Comparison of ENCODE assay signal across 36 cellular contexts in the genomic region with DNA sequence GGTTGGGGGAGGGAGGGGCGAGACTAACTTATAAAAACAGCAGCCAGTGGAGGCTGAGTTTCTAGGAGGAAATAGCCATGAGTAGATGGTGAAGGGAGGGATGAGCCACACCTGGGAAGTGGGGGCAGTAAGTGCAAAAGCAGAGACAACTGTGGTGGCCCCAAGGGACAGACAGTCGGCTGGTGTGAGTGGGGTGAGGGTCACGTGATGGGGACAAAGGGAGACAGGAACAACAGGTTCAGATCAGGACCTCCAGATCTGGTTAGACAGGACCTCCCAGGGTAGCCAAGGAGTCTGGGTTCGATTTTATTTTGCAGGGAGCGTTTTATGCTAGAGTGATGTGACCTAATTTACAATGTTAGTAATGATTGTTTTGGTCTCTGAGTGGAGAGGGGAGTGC. TPM values are rescaled to one million over a fixed set of nuclear protein-coding genes. Genes with fewer than 3 reads are reported as not detected.
"Had no signal": no experiment of that assay in that cellular context is flagged by ENCODE, and none has a peak within 500 bp of the region (broad histone marks: within the 10 kb centered on the region; RNA-seq: fewer than 3 reads in every experiment).

No MANE protein-coding gene starts in this region.

- FAIRE-seq: TTC549 had no signal

- H3K36me3 ChIP-seq: brain microvascular endothelial cell, Peyer's patch, SJSA1 had no signal

- H3K4me3 ChIP-seq: Peyer's patch, SJSA1 had no signal

- H3K4me1 ChIP-seq: Peyer's patch, SJSA1 had no signal

- H3K4me1 Mint-ChIP-seq: activated CD4-positive, alpha-beta T cell treated with anti-CD3 and anti-CD28 coated beads, Interleukin-2, amount 10 ng/mL, durations not matched to agents 24 days and 14 days; activated naive CD4-positive, alpha-beta T cell treated with anti-CD3 and anti-CD28 coated beads, Interleukin-2, amount 10 ng/mL, durations not matched to agents 7 days and 5 days had no signal

- H3K9ac ChIP-seq: SK-N-SH had no signal

- H3K27me3 ChIP-seq: brain microvascular endothelial cell, Peyer's patch, SJSA1 had no signal

- H3K27ac ChIP-seq: brain microvascular endothelial cell, Peyer's patch, SJSA1 had no signal

- H3K9me3 ChIP-seq: Peyer's patch, SJSA1, SK-N-SH had no signal

- H3K4me3 Mint-ChIP-seq: activated CD4-positive, alpha-beta T cell treated with anti-CD3 and anti-CD28 coated beads, Interleukin-2, amount 10 ng/mL, durations not matched to agents 24 days and 14 days; activated CD8-positive, alpha-beta T cell treated with anti-CD3 and anti-CD28 coated beads for 36 hours; activated naive CD4-positive, alpha-beta T cell treated with anti-CD3 and anti-CD28 coated beads, Interleukin-2, amount 10 ng/mL, durations not matched to agents 7 days and 5 days; activated naive CD8-positive, alpha-beta T cell; activated naive CD8-positive, alpha-beta T cell treated with anti-CD3 and anti-CD28 coated beads, Interleukin-2, amount 50 U/mL, for 24 hours; activated T-cell treated with anti-CD3 and anti-CD28 coated beads, Interleukin-2, amount 50 U/mL, for 72 hours; activated T-helper 17 cell treated with anti-CD3 and anti-CD28 coated beads, Interleukin-2, amount 50 U/mL, for 72 hours; T-helper 1 cell treated with Interleukin-12 subunit alpha and Interleukin-12 subunit beta and Interleukin-4 antibody, amounts not matched to agents 30 μg/mL and 1 μg/mL, for 36 hours; T-helper 2 cell treated with Interferon-gamma antibody and Interleukin-4, amounts not matched to agents 5 μg/mL and 100 μg/mL, for 36 hours had no signal

- H3K4me2 ChIP-seq: SK-N-SH had no signal

- DNase-seq: activated CD4-positive, alpha-beta T cell treated with anti-CD3 and anti-CD28 coated beads, Interleukin-2, amount 10 ng/mL, durations not matched to agents 24 days and 14 days; activated CD4-positive, alpha-beta T cell treated with anti-CD3 and anti-CD28 coated beads, Interleukin-2, amount 50 U/mL, for 4 hours; activated CD8-positive, alpha-beta T cell treated with anti-CD3 and anti-CD28 coated beads for 36 hours; activated effector memory CD4-positive, alpha-beta T cell treated with anti-CD3 and anti-CD28 coated beads, Interleukin-2, amount 50 U/mL, for 16 hours; activated naive CD4-positive, alpha-beta T cell treated with anti-CD3 and anti-CD28 coated beads, Interleukin-2, amount 10 ng/mL, durations not matched to agents 7 days and 5 days; activated naive CD8-positive, alpha-beta T cell treated with anti-CD3 and anti-CD28 coated beads, Interleukin-2, amount 50 U/mL, for 24 hours; activated T-cell treated with anti-CD3 and anti-CD28 coated beads, Interleukin-2, amount 50 U/mL, for 1 hour; activated T-cell treated with anti-CD3 and anti-CD28 coated beads, Interleukin-2, amount 50 U/mL, for 72 hours; aorta; brain microvascular endothelial cell; central memory CD4-positive, alpha-beta T cell; MM.1S; MV-4-11; NCI-H1092; NCI-H1436 treated with DMSO at 0.1 percent for 48 hours; NCI-H187; NCI-H2029 treated with DMSO at 0.1 percent for 48 hours; NCI-H2107; NCI-H2171; NCI-H510A; NCI-H526; NCI-H748 treated with DMSO at 0.1 percent for 48 hours; NK-92 treated with Interleukin-12 subunit alpha and Interleukin-12 subunit beta, amount 100 ng/mL, for 24 hours; PC-3; Peyer's patch; RPMI8226; SHP77 treated with DMSO at 0.1 percent for 48 hours; SK-N-SH had no signal

- ATAC-seq: activated CD8-positive, alpha-beta T cell treated with anti-CD3 and anti-CD28 coated beads for 36 hours; activated naive CD8-positive, alpha-beta T cell treated with anti-CD3 and anti-CD28 coated beads, Interleukin-2, amount 50 U/mL, for 24 hours; activated T-cell treated with anti-CD3 and anti-CD28 coated beads, Interleukin-2, amount 50 U/mL, for 72 hours; activated T-helper 17 cell treated with anti-CD3 and anti-CD28 coated beads, Interleukin-2, amount 50 U/mL, for 72 hours; PC-3 had no signal

- H3K9me3 Mint-ChIP-seq: activated CD4-positive, alpha-beta T cell treated with anti-CD3 and anti-CD28 coated beads, Interleukin-2, amount 10 ng/mL, durations not matched to agents 24 days and 14 days; activated CD8-positive, alpha-beta T cell treated with anti-CD3 and anti-CD28 coated beads for 36 hours; activated naive CD4-positive, alpha-beta T cell treated with anti-CD3 and anti-CD28 coated beads, Interleukin-2, amount 10 ng/mL, durations not matched to agents 7 days and 5 days; activated naive CD8-positive, alpha-beta T cell treated with anti-CD3 and anti-CD28 coated beads, Interleukin-2, amount 50 U/mL, for 24 hours; activated T-cell treated with anti-CD3 and anti-CD28 coated beads, Interleukin-2, amount 50 U/mL, for 72 hours; activated T-helper 17 cell treated with anti-CD3 and anti-CD28 coated beads, Interleukin-2, amount 50 U/mL, for 72 hours; T-helper 1 cell treated with Interleukin-12 subunit alpha and Interleukin-12 subunit beta and Interleukin-4 antibody, amounts not matched to agents 30 μg/mL and 1 μg/mL, for 36 hours; T-helper 2 cell treated with Interferon-gamma antibody and Interleukin-4, amounts not matched to agents 5 μg/mL and 100 μg/mL, for 36 hours had no signal

- H3K27ac Mint-ChIP-seq: activated CD4-positive, alpha-beta T cell treated with anti-CD3 and anti-CD28 coated beads, Interleukin-2, amount 10 ng/mL, durations not matched to agents 24 days and 14 days; activated CD8-positive, alpha-beta T cell treated with anti-CD3 and anti-CD28 coated beads for 36 hours; activated naive CD4-positive, alpha-beta T cell treated with anti-CD3 and anti-CD28 coated beads, Interleukin-2, amount 10 ng/mL, durations not matched to agents 7 days and 5 days; activated naive CD8-positive, alpha-beta T cell; activated naive CD8-positive, alpha-beta T cell treated with anti-CD3 and anti-CD28 coated beads, Interleukin-2, amount 50 U/mL, for 24 hours; activated T-cell treated with anti-CD3 and anti-CD28 coated beads, Interleukin-2, amount 50 U/mL, for 72 hours; activated T-helper 17 cell treated with anti-CD3 and anti-CD28 coated beads, Interleukin-2, amount 50 U/mL, for 72 hours; T-helper 1 cell treated with Interleukin-12 subunit alpha and Interleukin-12 subunit beta and Interleukin-4 antibody, amounts not matched to agents 30 μg/mL and 1 μg/mL, for 36 hours; T-helper 2 cell treated with Interferon-gamma antibody and Interleukin-4, amounts not matched to agents 5 μg/mL and 100 μg/mL, for 36 hours had no signal

- H3K36me3 Mint-ChIP-seq: activated naive CD4-positive, alpha-beta T cell treated with anti-CD3 and anti-CD28 coated beads, Interleukin-2, amount 10 ng/mL, durations not matched to agents 7 days and 5 days; activated naive CD8-positive, alpha-beta T cell had no signal

RNA-seq across cellular contexts. Expression of a gene that starts 8.6 kb away (rescaled TPM):
- total RNA-seq: activated CD4-positive, alpha-beta T cell treated with anti-CD3 and anti-CD28 coated beads, Interleukin-2, amount 10 ng/mL, durations not matched to agents 24 days and 14 days; activated CD8-positive, alpha-beta memory T cell treated with anti-CD3 and anti-CD28 coated beads for 36 hours; activated CD8-positive, alpha-beta T cell treated with anti-CD3 and anti-CD28 coated beads for 36 hours; activated T-cell treated with anti-CD3 and anti-CD28 coated beads, Interleukin-2, amount 50 U/mL, for 72 hours; activated T-helper 17 cell treated with anti-CD3 and anti-CD28 coated beads, Interleukin-2, amount 50 U/mL, for 72 hours; LHCN-M2; PC-3; Peyer's patch had no signal
- polyA plus RNA-seq: aorta had no signal
